2 cellular contexts compared by ENCODE assay signal in genomic region chr6:110935171-110935570, GRCh38.
TF ChIP-seq lines count a peak whose summit lies in the region.

No MANE protein-coding gene starts in this region.

TF ChIP-seq in HepG2, 621 proteins besides CTCF, POLR2A, EP300 and RAD21:
- TF ChIP-seq NFIC (IDR thresholded peaks at IDR 0.05; ENCODE audit: low read length) = no peak
- TF ChIP-seq ZNF629 (CRISPR knock-in tag; conservative IDR thresholded peaks at IDR 0.05) = peak; percentile 66
- no peak for TF ChIP-seq SOX5 (CRISPR knock-in tag; IDR thresholded peaks at IDR 0.05; ENCODE audit: borderline replicate concordance)

TF ChIP-seq in K562, 482 proteins besides CTCF, POLR2A, EP300 and RAD21:
- no peak for TF ChIP-seq ZNF232 (CRISPR knock-in tag; IDR thresholded peaks at IDR 0.05)
- no peak for TF ChIP-seq ZBTB7A (IDR thresholded peaks at IDR 0.05; ENCODE audit: borderline replicate concordance, control insufficient read depth, low read depth, low read length)
- no peak for TF ChIP-seq ZKSCAN1 (IDR thresholded peaks at IDR 0.05; ENCODE audit: low read depth, low read length)
- TF ChIP-seq RUNX1 (IDR thresholded peaks at IDR 0.05; ENCODE audit: low read depth) = no peak
- no peak for TF ChIP-seq ELF4 (CRISPR knock-in tag; IDR thresholded peaks at IDR 0.05)
- TF ChIP-seq HMGN3 (IDR thresholded peaks at IDR 0.05; ENCODE audit: borderline replicate concordance, extremely low read depth, insufficient read length, low read depth, low read length) = no peak
- no peak for TF ChIP-seq CREB3L1 (IDR thresholded peaks at IDR 0.05; ENCODE audit: borderline replicate concordance, low read depth)
- TF ChIP-seq KDM1A (IDR thresholded peaks at IDR 0.05) = 0 out of 4 replicates have a peak, but pooled peaks have one; percentile 16
- no peak for TF ChIP-seq MEIS2 (IDR thresholded peaks at IDR 0.05; ENCODE audit: partially characterized antibody)
- TF ChIP-seq BRF1 (IDR thresholded peaks at IDR 0.05; ENCODE audit: borderline replicate concordance, extremely low read depth, insufficient read length) = no peak
- no peak for TF ChIP-seq ZNF780A (CRISPR knock-in tag; IDR thresholded peaks at IDR 0.05)
- no peak for TF ChIP-seq FOXK2 (conservative IDR thresholded peaks at IDR 0.05 in 1 of 2, IDR thresholded peaks at IDR 0.05 in 1 of 2; ENCODE audit: low read depth in 2 of 2)
- TF ChIP-seq THAP7 (CRISPR knock-in tag; IDR thresholded peaks at IDR 0.05) = no peak
- peak; percentile 64 for TF ChIP-seq BCOR (IDR thresholded peaks at IDR 0.05)
- TF ChIP-seq JUND (IDR thresholded peaks at IDR 0.05; ENCODE audit: borderline replicate concordance, low read depth, low read length) = no peak
- TF ChIP-seq JUND (tag; IDR thresholded peaks at IDR 0.05; ENCODE audit: borderline replicate concordance, low read depth, low read length) = no peak
- no peak for TF ChIP-seq ZNF444 (CRISPR knock-in tag; IDR thresholded peaks at IDR 0.05)
- TF ChIP-seq ZNF445 (CRISPR knock-in tag; IDR thresholded peaks at IDR 0.05; ENCODE audit: low read depth) = no peak
- no peak for TF ChIP-seq COPS2 (conservative IDR thresholded peaks at IDR 0.05)
- no peak for TF ChIP-seq HEY1 (CRISPR knock-in tag; IDR thresholded peaks at IDR 0.05; ENCODE audit: borderline replicate concordance)
- peak; percentile 75 for TF ChIP-seq RBM25 (IDR thresholded peaks at IDR 0.05; ENCODE audit: low read depth, low read length, severe bottlenecking)
TF ChIP-seq in K562: peak in this region for 3.
